Comparison of ENCODE assay signal across 18 cellular contexts in the genomic region with DNA sequence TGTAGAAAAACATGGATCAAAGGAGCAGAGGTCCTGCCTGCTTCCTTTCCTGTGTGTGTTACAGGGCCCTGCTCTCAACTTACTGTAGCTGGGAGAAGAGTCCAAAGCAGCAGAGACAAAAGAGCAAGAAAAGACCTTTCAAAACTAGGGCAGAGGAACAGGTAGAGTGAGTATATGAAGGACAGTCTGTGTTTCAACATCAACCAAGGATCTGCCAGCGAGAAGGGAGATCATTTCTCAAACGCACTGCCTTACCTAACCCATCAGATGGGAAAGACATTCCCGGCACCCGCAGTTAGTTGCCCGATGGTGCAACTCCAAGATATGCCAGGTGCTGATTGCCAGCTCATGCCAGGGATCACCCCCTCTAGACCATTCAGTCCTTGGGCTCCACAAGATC. TPM values are rescaled to one million over a fixed set of nuclear protein-coding genes. Genes with fewer than 3 reads are reported as not detected.
A peak's percentile ranks its signal among the peaks of the same experiment; 100 is the strongest.
DNase-seq lines count a peak whose midpoint lies in the region; ATAC-seq, FAIRE-seq and TF ChIP-seq lines count a peak whose summit lies in the region.
"Had no signal": no experiment of that assay in that cellular context is flagged by ENCODE, and none has a peak within 500 bp of the region (broad histone marks: within the 10 kb centered on the region; RNA-seq: fewer than 3 reads in every experiment).

No MANE protein-coding gene starts in this region.

- H3K9me3 ChIP-seq in PC-9 (ENCODE audit: insufficient read depth, low read depth) (no peaks in the 10 kb centered on the region), GM12878 (replicated peaks; ENCODE audit: control insufficient read depth, insufficient read depth, low read length) (no peaks in the 10 kb centered on the region; the same call in 1 of the 3 replicates), esophagus squamous epithelium (no peaks in the 10 kb centered on the region)

- ATAC-seq in GM12878 (no peak), GM18517 (IDR thresholded peaks at IDR 0.05; ENCODE audit: unreplicated experiment) (no peak)
- ATAC-seq in stimulated activated effector memory CD8-positive, alpha-beta T cell treated with anti-CD3 and anti-CD28 coated beads, Interleukin-12 subunit alpha, Interleukin-12 subunit beta, amount 100 ng/mL, for 72 hours: no peak
- ATAC-seq: CD8-positive, alpha-beta T cell; HepG2 had no signal

- H3K4me1 ChIP-seq in PC-9 (replicated peaks; ENCODE audit: insufficient read depth) (peaks cover 76% of the 10 kb centered on the region), GM12878 (ENCODE audit: control insufficient read depth, insufficient read depth, low read length) (peaks cover 5% of the 10 kb centered on the region; the same call in 1 of the 2 replicates), esophagus squamous epithelium (peaks cover 10 to 77% (median 13%) of the 10 kb centered on the region in 3 donors)

- no peak overlapping the region for H2AFZ ChIP-seq in PC-9
- no peak overlapping the region for H2AFZ ChIP-seq in GM12878 (ENCODE audit: control insufficient read depth, low read depth, low read length)

- DNase-seq in PC-9 (peak in 1 of 2 experiments; percentile 91), GM12878 (ENCODE audit: low read depth, low spot score) (no peak), esophagus squamous epithelium (lab: John Stamatoyannopoulos, UW) (no peak), NCI-H2107 treated with DMSO at 0.1 percent for 48 hours (lab: John Stamatoyannopoulos, UW; ENCODE audit: unreplicated experiment) (no peak), superior temporal gyrus (ENCODE audit: extremely low spot score) (no peak)
- no peak for DNase-seq in stimulated activated effector memory CD8-positive, alpha-beta T cell treated with anti-CD3 and anti-CD28 coated beads, Interleukin-12 subunit alpha, Interleukin-12 subunit beta, amount 100 ng/mL, for 72 hours (ENCODE audit: low spot score in 2 of 2)
- DNase-seq: Calu3; CD8-positive, alpha-beta T cell; DND-41; EL; H9 had no signal

- POLR2A ChIA-PET in PC-9 (lab: Charles Lee; ENCODE audit: unreplicated experiment): no interaction called here
- POLR2A ChIA-PET in GM12878 (lab: Charles Lee): interaction anchor here (0.6 kb wide), 1 partner anchor 964 kb away, joined by 5 read pairs; no protein-coding TSS in a partner anchor

- H3K4me3 Mint-ChIP-seq in stimulated activated effector memory CD8-positive, alpha-beta T cell treated with anti-CD3 and anti-CD28 coated beads, Interleukin-12 subunit alpha, Interleukin-12 subunit beta, amount 100 ng/mL, for 72 hours: no peak overlapping the region
- H3K4me3 Mint-ChIP-seq: B cell; CD8-positive, alpha-beta T cell had no signal

- TF ChIP-seq EP300 in GM12878 (IDR thresholded peaks at IDR 0.05; ENCODE audit: borderline replicate concordance in 1 of 2, control insufficient read depth in 1 of 2, low read depth in 2 of 2, low read length in 2 of 2): no peak

- H3K79me2 ChIP-seq in PC-9 (ENCODE audit: low read depth) (peaks cover 91% of the 10 kb centered on the region), GM12878 (ENCODE audit: control insufficient read depth, insufficient read depth, low read length) (peaks cover 60% of the 10 kb centered on the region)

- H3K4me2 ChIP-seq in PC-9: peak overlapping the region; percentile 63
- no peak overlapping the region for H3K4me2 ChIP-seq in GM12878 (ENCODE audit: control insufficient read depth, insufficient read depth)
- H3K4me2 ChIP-seq: BLaER1 treated with 17β-estradiol and CSF1 and Interleukin-3, amounts not matched to agents 10 nM and 100 nM had no signal

- CTCF ChIA-PET in PC-9 (lab: Charles Lee): no interaction called here
- CTCF ChIA-PET in GM12878 (lab: Yijun Ruan, JAX): interaction anchor here (1.4 kb wide), 1 partner anchor 45 kb away, joined by 4 read pairs; no protein-coding TSS in a partner anchor

- intact Hi-C loops in PC-9 (cut with micrococcal nuclease; ENCODE audit: unreplicated experiment) (loop anchor here (5.0 kb wide), 1 partner anchor 46 kb away; no protein-coding TSS in a partner anchor), GM12878 (cut with micrococcal nuclease; ENCODE audit: unreplicated experiment) (no loop called here), esophagus squamous epithelium (cut with DNase I) (no loop called here)

- peak overlapping the region; percentile 69 for H3K27ac ChIP-seq in PC-9
- H3K27ac ChIP-seq in GM12878 (ENCODE audit: control insufficient read depth, insufficient read depth): no peak overlapping the region
- peak overlapping the region in 3 of 4 donors; percentile 16 to 75 (median 66) for H3K27ac ChIP-seq in esophagus squamous epithelium
- H3K27ac ChIP-seq: BLaER1 treated with 17β-estradiol and CSF1 and Interleukin-3, amounts not matched to agents 10 nM and 100 nM had no signal

- in situ Hi-C loops in GM12878 (cut with MboI): no loop called here

- TF ChIP-seq CTCF in PC-9 (conservative IDR thresholded peaks at IDR 0.05) (no peak), GM12878 (IDR thresholded peaks at IDR 0.05 in 2 of 3, conservative IDR thresholded peaks at IDR 0.05 in 1 of 3; ENCODE audit: control insufficient read depth in 2 of 3, extremely low read depth in 1 of 3, insufficient read depth in 1 of 3, low read depth in 3 of 3, low read length in 3 of 3) (no peak), esophagus squamous epithelium (IDR thresholded peaks at IDR 0.05) (no peak)

- BruUV-seq in PC-9 (replicated peaks; lab: Mats Ljungman, UMichigan) (no TSS peak), GM12878 (replicated peaks; lab: Mats Ljungman, UMichigan) (no TSS peak)

- H3K27me3 ChIP-seq in PC-9 (ENCODE audit: insufficient read depth, low read depth): no peaks in the 10 kb centered on the region
- H3K27me3 ChIP-seq in GM12878 (replicated peaks in 1 of 2; ENCODE audit: control insufficient read depth in 2 of 2, insufficient read depth in 2 of 2, low read length in 1 of 2): no peaks in the 10 kb centered on the region
- H3K27me3 ChIP-seq in esophagus squamous epithelium: no peaks in the 10 kb centered on the region
- H3K27me3 ChIP-seq: BLaER1 treated with 17β-estradiol and CSF1 and Interleukin-3, amounts not matched to agents 10 nM and 100 nM had no signal

- peaks cover 10% of the 10 kb centered on the region for H3K36me3 Mint-ChIP-seq in stimulated activated effector memory CD8-positive, alpha-beta T cell treated with anti-CD3 and anti-CD28 coated beads, Interleukin-12 subunit alpha, Interleukin-12 subunit beta, amount 100 ng/mL, for 72 hours

- H3K27ac Mint-ChIP-seq in stimulated activated effector memory CD8-positive, alpha-beta T cell treated with anti-CD3 and anti-CD28 coated beads, Interleukin-12 subunit alpha, Interleukin-12 subunit beta, amount 100 ng/mL, for 72 hours: peak overlapping the region; percentile 22
- H3K27ac Mint-ChIP-seq: B cell; CD8-positive, alpha-beta T cell; IgD-negative memory B cell had no signal

- peaks cover 58% of the 10 kb centered on the region for H3K4me1 Mint-ChIP-seq in stimulated activated effector memory CD8-positive, alpha-beta T cell treated with anti-CD3 and anti-CD28 coated beads, Interleukin-12 subunit alpha, Interleukin-12 subunit beta, amount 100 ng/mL, for 72 hours

- H3K36me3 ChIP-seq in PC-9 (ENCODE audit: low read depth): 0 out of 2 replicates have a peak, but pooled peaks cover 4% of the 10 kb centered on the region
- H3K36me3 ChIP-seq in GM12878 (ENCODE audit: control insufficient read depth in 2 of 2, insufficient read depth in 2 of 2, low read length in 1 of 2): peaks cover 5 to 10% of the 10 kb centered on the region in 2 experiments
- H3K36me3 ChIP-seq in esophagus squamous epithelium: peaks cover 0 to 4% (median 0%) of the 10 kb centered on the region in 3 donors

- no peaks in the 10 kb centered on the region for H3K9me2 ChIP-seq in PC-9 (ENCODE audit: insufficient read depth)

- no peak overlapping the region for H3K9ac ChIP-seq in GM12878 (ENCODE audit: control insufficient read depth, insufficient read depth, low read length)
- H3K9ac ChIP-seq: BLaER1 treated with 17β-estradiol and CSF1 and Interleukin-3, amounts not matched to agents 10 nM and 100 nM had no signal

- peaks cover 44% of the 10 kb centered on the region for H3F3A ChIP-seq in PC-9 (ENCODE audit: insufficient read depth, low read depth)

- no peak for FAIRE-seq in GM12878 (lab: Jason Lieb, UNC)
- FAIRE-seq: GM12891, H1, HepG2 had no signal

- TF ChIP-seq RAD21 in GM12878 (IDR thresholded peaks at IDR 0.05; ENCODE audit: insufficient read depth, low read depth, low read length): no peak

- no peaks in the 10 kb centered on the region for H3K9me3 Mint-ChIP-seq in stimulated activated effector memory CD8-positive, alpha-beta T cell treated with anti-CD3 and anti-CD28 coated beads, Interleukin-12 subunit alpha, Interleukin-12 subunit beta, amount 100 ng/mL, for 72 hours
- H3K9me3 Mint-ChIP-seq: CD8-positive, alpha-beta T cell had no signal

- 98% methylated on average over 5 of the region's 5 CpGs for WGBS in GM12878 (ENCODE audit: insufficient coverage, insufficient replicate concordance, low lambda C conversion rate, missing lambda C conversion rate)
- WGBS in esophagus squamous epithelium, 2 donors: 54% methylated on average over 5 of the region's 5 CpGs; no CpG with 5 or more reads in 1 of the 2 donors

- SMC1A ChIA-PET in GM12878 (lab: Charles Lee; ENCODE audit: uncharacterized antibody, unreplicated experiment): interaction anchor here (1.2 kb wide), 1 partner anchor 26 kb away, joined by 3 read pairs; no protein-coding TSS in a partner anchor

- TF ChIP-seq POLR2A in GM12878 (IDR thresholded peaks at IDR 0.05; ENCODE audit: low read depth, low read length): no peak
- TF ChIP-seq POLR2A in esophagus squamous epithelium (IDR thresholded peaks at IDR 0.05): no peak

- RAD21 ChIA-PET in GM12878 (lab: Charles Lee; ENCODE audit: unreplicated experiment): no interaction called here

- H3K4me3 ChIP-seq in PC-9 (no peak overlapping the region; the same call in 1 of the 2 replicates), GM12878 (no peak overlapping the region), esophagus squamous epithelium (no peak overlapping the region)
- H3K4me3 ChIP-seq: BLaER1 treated with 17β-estradiol and CSF1 and Interleukin-3, amounts not matched to agents 10 nM and 100 nM had no signal

- H4K20me1 ChIP-seq in PC-9 (ENCODE audit: insufficient read depth): no peaks in the 10 kb centered on the region
- H4K20me1 ChIP-seq in GM12878 (ENCODE audit: control insufficient read depth, insufficient read depth): no peaks in the 10 kb centered on the region
- H4K20me1 ChIP-seq: BLaER1 treated with 17β-estradiol and CSF1 and Interleukin-3, amounts not matched to agents 10 nM and 100 nM had no signal

RNA-seq across cellular contexts. Expression of a gene that starts 41.7 kb away (rescaled TPM):
- 23.0 and 27.5 TPM in 2 replicates for total RNA-seq in PC-9 (2021)
- 18.7 and 19.5 TPM in 2 replicates for total RNA-seq in GM12878 (2013; cell fraction: nucleolus; rRNA removed)
- 39.0 and 40.9 TPM in 2 replicates for total RNA-seq in GM12878 (2014; rRNA removed)
- total RNA-seq in GM12878 (2014; rRNA removed; fragmentation: Illumina TruSeq; extraction: Trizol): 27.9 and 28.5 TPM in 2 replicates
- 45.0 and 46.3 TPM in 2 replicates for total RNA-seq in GM12878 (2021)
- 15.4 TPM for polyA plus RNA-seq in GM12878 (2011; ENCODE audit: low read depth)
- 31.9 and 47.2 TPM in 2 replicates for polyA plus RNA-seq in GM12878 (2011; rRNA removed)
- polyA plus RNA-seq in GM12878 (2011; cell fraction: cytosol; rRNA removed): 15.6 and 17.5 TPM in 2 replicates
- polyA plus RNA-seq in GM12878 (2011; cell fraction: nucleus; rRNA removed): 18.2 and 22.0 TPM in 2 replicates
- 18.6 and 22.6 TPM in 2 replicates for polyA plus RNA-seq in GM12878 (2012)
- 23.8 and 30.2 TPM in 2 replicates for polyA plus RNA-seq in GM12878 (2014; fragmentation: Illumina TruSeq; extraction: Trizol)
- 10 to 100 TPM; 16.8 to 21.3 TPM for polyA plus RNA-seq in GM12878 (2014; fragmentation: Nextera tagmentation; extraction: Ambion mirVana)
- polyA plus RNA-seq in GM12878 (2014; rRNA removed): 34.1 and 34.5 TPM in 2 replicates
- 10 to 100 TPM in 1 of 2 experiments, 1 to 10 TPM in 1; 6.9 to 28.6 TPM for polyA plus RNA-seq in GM12878 (2016; fragmentation: Nextera tagmentation; extraction: Ambion mirVana)
- 22.3 and 23.7 TPM in 2 replicates for polyA minus RNA-seq in GM12878 (2011; rRNA and poly(A)+ RNA removed)
- polyA minus RNA-seq in GM12878 (2011; cell fraction: cytosol; rRNA and poly(A)+ RNA removed): 11.2 and 13.9 TPM in 2 replicates
- polyA minus RNA-seq in GM12878 (2011; cell fraction: nucleus; rRNA and poly(A)+ RNA removed): 8.3 and 14.4 TPM in 2 replicates
- 10 to 100 TPM; 37.0 to 71.2 (median 40.5) TPM for total RNA-seq in esophagus squamous epithelium
